In genomic region chr4:2843909-2844584, GRCh38 we compare ENCODE assay signal across 8 cellular contexts. TPM values are rescaled to one million over a fixed set of nuclear protein-coding genes. Genes with fewer than 3 reads are reported as not detected.
DNase-seq lines count a peak whose midpoint lies in the region; ATAC-seq, FAIRE-seq and TF ChIP-seq lines count a peak whose summit lies in the region.

No MANE protein-coding gene starts in this region.

- ATAC-seq in GM18909 (IDR thresholded peaks at IDR 0.05; ENCODE audit: poor library complexity, unreplicated experiment) (peak; percentile 17), heart left ventricle (peak in 2 of 4 donors; percentile 2 to 21)

- BruUV-seq in A673 (replicated peaks; lab: Mats Ljungman, UMichigan): no TSS peak

- H3K4me3 ChIP-seq in A673 (ENCODE audit: low read depth, low read length, poor library complexity, severe bottlenecking) (peak overlapping the region; percentile 95), heart left ventricle (peak overlapping the region; percentile 60 to 98 (median 80))

- H3K36me3 ChIP-seq in A673 (ENCODE audit: insufficient read depth, low read length, poor library complexity, severe bottlenecking): no peaks in the 10 kb centered on the region
- no peaks in the 10 kb centered on the region for H3K36me3 ChIP-seq in heart left ventricle

- CTCF ChIA-PET in A673 (lab: Charles Lee): no interaction called here

- H3K4me1 ChIP-seq in A673 (ENCODE audit: insufficient read depth, low read length, poor library complexity, severe bottlenecking) (peaks cover 10% of the 10 kb centered on the region), heart left ventricle (peaks cover 0 to 65% (median 41%) of the 10 kb centered on the region in 12 donors)

- POLR2A ChIA-PET in A673 (lab: Charles Lee; ENCODE audit: low non-redundant PET): no interaction called here

- TF ChIP-seq CTCF in A673 (conservative IDR thresholded peaks at IDR 0.05; ENCODE audit: low read depth, low read length) (no peak), heart left ventricle (IDR thresholded peaks at IDR 0.05) (no peak)

- intact Hi-C loops in A673 (cut with micrococcal nuclease; ENCODE audit: unreplicated experiment) (no loop called here), heart left ventricle (cut with DNase I) (loop anchor here in 7 of 10 donors (2.0 to 10.0 kb wide), 9 partner anchors 37 to 91 kb away; no protein-coding TSS in a partner anchor), posterior cingulate gyrus (cut with DNase I) (loop anchor here (2.0 kb wide), 1 partner anchor 85 kb away; no protein-coding TSS in a partner anchor)

- DNase-seq in A673 (ENCODE audit: low spot score) (no peak), HT-29 (ENCODE audit: low spot score) (peak; percentile 34), heart left ventricle (peak; percentile 60 to 81 (median 65)), posterior cingulate gyrus (peak in 8 of 10 donors; percentile 25 to 88 (median 44)), H54 (ENCODE audit: insufficient read length, low spot score) (no peak), DMS153 treated with DMSO at 0.1 percent for 48 hours (lab: John Stamatoyannopoulos, UW; ENCODE audit: unreplicated experiment) (no peak)
- peak; percentile 48 to 58 for DNase-seq in activated T-cell treated with anti-CD3 and anti-CD28 coated beads, Interleukin-2, amount 50 U/mL, for 48 hours

- H3K27ac ChIP-seq in A673 (ENCODE audit: low read depth, low read length, poor library complexity, severe bottlenecking) (peak overlapping the region; percentile 93), heart left ventricle (peak overlapping the region; percentile 86 to 98 (median 96))

- H3K27me3 ChIP-seq in A673 (replicated peaks; ENCODE audit: insufficient read depth, low read depth, low read length, poor library complexity) (no peaks in the 10 kb centered on the region), heart left ventricle (no peaks in the 10 kb centered on the region)

- FAIRE-seq in H54 (lab: Jason Lieb, UNC): no peak

- no peaks in the 10 kb centered on the region for H3K9me3 ChIP-seq in A673 (ENCODE audit: low read depth, low read length, poor library complexity, severe bottlenecking)
- peaks cover 0 to 2% (median 0%) of the 10 kb centered on the region in 12 donors for H3K9me3 ChIP-seq in heart left ventricle

- 0 to 1% (median 1%) methylated on average over 17 to 78 of the region's 78 CpGs for WGBS in heart left ventricle, 4 donors

- no peak for TF ChIP-seq POLR2A in heart left ventricle (IDR thresholded peaks at IDR 0.05)
- no peak for TF ChIP-seq POLR2A in H54 (IDR thresholded peaks at IDR 0.05; ENCODE audit: low read depth, low read length)

RNA-seq across cellular contexts. Expression of gene ADD1, which starts 0.4 kb away (rescaled TPM):
- 232 and 237 TPM in 2 replicates for total RNA-seq in A673 (2021)
- 125 and 167 TPM in 2 replicates for total RNA-seq in HT-29 (2014; rRNA removed; shearing (Covaris generic))
- 100 to 1,000 TPM; 179 to 275 (median 215) TPM for total RNA-seq in heart left ventricle
- 100 to 1,000 TPM; 193 to 269 TPM for polyA plus RNA-seq in heart left ventricle

RNA-seq across cellular contexts. Expression of gene SH3BP2, which starts 51.2 kb away (rescaled TPM):
- 34.4 and 37.7 TPM in 2 replicates for total RNA-seq in A673 (2021)
- total RNA-seq in HT-29 (2014; rRNA removed; shearing (Covaris generic)): 122 and 166 TPM in 2 replicates
- 10 to 100 TPM; 10.4 to 70.2 (median 23.5) TPM for total RNA-seq in heart left ventricle
- polyA plus RNA-seq in heart left ventricle: 10 to 100 TPM; 17.1 to 24.5 TPM

Comparison
In these comparisons a context has a peak if more than half of its experiments do, and no peak if none do; other contexts are left out.
1. DNase-seq: peak in HT-29 (single experiment), activated T-cell treated with anti-CD3 and anti-CD28 coated beads, Interleukin-2, amount 50 U/mL, for 48 hours (2 of 2), heart left ventricle (5 of 5) and posterior cingulate gyrus (8 of 10); none in A673 (single experiment), H54 (single experiment) and DMS153 treated with DMSO at 0.1 percent for 48 hours (single experiment).